In the genomic region with DNA sequence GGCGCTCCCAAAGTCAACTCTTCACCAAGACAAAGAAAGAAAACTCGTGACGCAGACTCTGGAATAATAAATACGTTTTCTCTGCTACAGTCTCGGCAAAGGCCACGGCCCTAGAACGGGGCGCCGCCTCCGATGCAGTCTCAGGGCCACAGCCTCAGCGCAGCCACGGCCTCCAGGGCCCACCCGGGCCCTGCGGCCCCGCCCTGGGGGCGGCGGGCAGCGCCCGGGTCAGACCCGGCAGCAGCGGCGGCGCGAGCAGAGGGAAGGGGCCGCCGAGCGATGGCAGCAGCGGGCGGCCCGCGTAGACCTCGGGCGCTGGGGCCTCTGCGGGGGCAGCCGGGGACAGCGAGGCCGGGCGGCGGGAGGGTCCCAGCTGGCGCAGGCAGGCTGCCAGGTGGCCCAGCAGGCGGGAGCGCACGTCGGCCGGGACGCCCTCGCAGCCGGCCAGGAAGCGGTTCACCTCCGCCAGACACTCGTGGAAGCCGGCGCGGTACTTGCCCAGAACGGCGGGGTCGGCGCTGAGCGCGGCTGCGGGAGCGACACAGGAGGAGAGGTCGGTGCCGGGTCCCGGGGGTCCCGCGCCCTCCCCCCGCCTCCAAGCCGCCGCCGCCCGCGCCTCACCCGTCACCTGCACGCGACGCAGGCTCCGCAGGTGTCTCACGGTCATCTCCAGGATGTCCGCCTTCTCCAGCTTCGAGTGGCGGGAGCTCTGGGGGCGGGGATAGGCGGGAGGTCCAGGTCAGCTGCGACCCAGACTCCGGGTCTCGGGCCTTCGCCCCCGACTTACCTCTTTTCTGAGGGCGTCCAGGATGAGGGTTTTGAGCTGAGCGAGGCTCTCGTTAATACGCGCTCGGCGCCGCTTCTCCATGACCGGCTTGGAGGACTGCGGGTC, we compare ENCODE assay signal across 8 cellular contexts. TPM values are rescaled to one million over a fixed set of nuclear protein-coding genes. Genes with fewer than 3 reads are reported as not detected.
DNase-seq lines count a peak whose midpoint lies in the region; ATAC-seq lines count a peak whose summit lies in the region.

No MANE protein-coding gene starts in this region.

- H3K9me3 ChIP-seq in mononuclear cell (ENCODE audit: low read depth, low read length): no peaks in the 10 kb centered on the region

- H3K9me3 Mint-ChIP-seq in activated CD4-positive, alpha-beta memory T cell treated with anti-CD3 and anti-CD28 coated beads, Interleukin-2, amount 10 ng/mL, durations not matched to agents 7 days and 5 days: no peaks in the 10 kb centered on the region

- H3K4me1 ChIP-seq in mononuclear cell (ENCODE audit: insufficient read depth, low read length): peaks cover 39% of the 10 kb centered on the region

- H3K4me1 Mint-ChIP-seq in activated CD4-positive, alpha-beta memory T cell treated with anti-CD3 and anti-CD28 coated beads, Interleukin-2, amount 10 ng/mL, durations not matched to agents 7 days and 5 days: peaks cover 8% of the 10 kb centered on the region

- H3K27me3 Mint-ChIP-seq in activated CD4-positive, alpha-beta memory T cell treated with anti-CD3 and anti-CD28 coated beads, Interleukin-2, amount 10 ng/mL, durations not matched to agents 7 days and 5 days: peaks cover 42% of the 10 kb centered on the region

- DNase-seq in EH (ENCODE audit: low read depth) (peak; percentile 46), NCI-H510A (lab: John Stamatoyannopoulos, UW) (peak; percentile 43), ecto neural progenitor cell (ENCODE audit: low spot score) (peak; percentile 76), NCI-H187 treated with DMSO at 0.1 percent for 48 hours (lab: John Stamatoyannopoulos, UW) (no peak)
- DNase-seq in activated CD4-positive, alpha-beta memory T cell treated with anti-CD3 and anti-CD28 coated beads, Interleukin-2, amount 10 ng/mL, durations not matched to agents 7 days and 5 days: no peak

- no peaks in the 10 kb centered on the region for H3K36me3 Mint-ChIP-seq in activated CD4-positive, alpha-beta memory T cell treated with anti-CD3 and anti-CD28 coated beads, Interleukin-2, amount 10 ng/mL, durations not matched to agents 7 days and 5 days (ENCODE audit: low read depth)

- POLR2A ChIA-PET in activated CD4-positive, alpha-beta memory T cell treated with anti-CD3 and anti-CD28 coated beads, Interleukin-2, amount 10 ng/mL, durations not matched to agents 7 days and 5 days (lab: Charles Lee): interaction anchor here (1.1 kb wide), 1 partner anchor 14 kb away, joined by 4 read pairs; the partner anchor contains the start of gene ISG15

- no peak for ATAC-seq in GM19395 (IDR thresholded peaks at IDR 0.05; ENCODE audit: unreplicated experiment)
- no peak for ATAC-seq in HG02588 (IDR thresholded peaks at IDR 0.05; ENCODE audit: unreplicated experiment)

- H3K4me3 ChIP-seq in mononuclear cell (ENCODE audit: low read length): peak overlapping the region; percentile 13

- peaks cover 51% of the 10 kb centered on the region for H3K27me3 ChIP-seq in mononuclear cell (ENCODE audit: insufficient read depth, low read length)

- CTCF ChIA-PET in activated CD4-positive, alpha-beta memory T cell treated with anti-CD3 and anti-CD28 coated beads, Interleukin-2, amount 10 ng/mL, durations not matched to agents 7 days and 5 days (lab: Charles Lee): interaction anchor here (0.7 kb wide), 1 partner anchor 23 kb away, joined by 3 read pairs; no protein-coding TSS in a partner anchor

- H3K4me3 Mint-ChIP-seq in activated CD4-positive, alpha-beta memory T cell treated with anti-CD3 and anti-CD28 coated beads, Interleukin-2, amount 10 ng/mL, durations not matched to agents 7 days and 5 days: no peak overlapping the region

- H3K27ac Mint-ChIP-seq in activated CD4-positive, alpha-beta memory T cell treated with anti-CD3 and anti-CD28 coated beads, Interleukin-2, amount 10 ng/mL, durations not matched to agents 7 days and 5 days: no peak overlapping the region

RNA-seq across cellular contexts. Expression of gene HES4, which starts 0.7 kb away (rescaled TPM):
- total RNA-seq in mononuclear cell: 3.6 TPM
- under 1 TPM in 1 of 2 experiments, not detected in 1; 0.23 TPM for total RNA-seq in activated CD4-positive, alpha-beta memory T cell treated with anti-CD3 and anti-CD28 coated beads, Interleukin-2, amount 10 ng/mL, durations not matched to agents 7 days and 5 days

RNA-seq across cellular contexts. Expression of gene ISG15, which starts 14.1 kb away (rescaled TPM):
- 50.6 TPM for total RNA-seq in mononuclear cell
- total RNA-seq in activated CD4-positive, alpha-beta memory T cell treated with anti-CD3 and anti-CD28 coated beads, Interleukin-2, amount 10 ng/mL, durations not matched to agents 7 days and 5 days: 100 to 1,000 TPM; 593 to 623 TPM

RNA-seq across cellular contexts. Expression of gene PERM1, which starts 17.3 kb away (rescaled TPM):
- total RNA-seq in mononuclear cell: 0.10 TPM
- total RNA-seq in activated CD4-positive, alpha-beta memory T cell treated with anti-CD3 and anti-CD28 coated beads, Interleukin-2, amount 10 ng/mL, durations not matched to agents 7 days and 5 days: not detected

RNA-seq across cellular contexts. Expression of gene AGRN, which starts 20.8 kb away (rescaled TPM):
- total RNA-seq in mononuclear cell: 2.6 TPM
- 10 to 100 TPM; 18.3 to 22.8 TPM for total RNA-seq in activated CD4-positive, alpha-beta memory T cell treated with anti-CD3 and anti-CD28 coated beads, Interleukin-2, amount 10 ng/mL, durations not matched to agents 7 days and 5 days

RNA-seq across cellular contexts. Expression of gene PLEKHN1, which starts 32.9 kb away (rescaled TPM):
- 0.10 TPM for total RNA-seq in mononuclear cell
- 1 to 10 TPM; 7.6 to 8.2 TPM for total RNA-seq in activated CD4-positive, alpha-beta memory T cell treated with anti-CD3 and anti-CD28 coated beads, Interleukin-2, amount 10 ng/mL, durations not matched to agents 7 days and 5 days

Comparison
In these comparisons a context has a peak if more than half of its experiments do, and no peak if none do; other contexts are left out.
1. DNase-seq: peak in EH (single experiment), NCI-H510A (single experiment) and ecto neural progenitor cell (single experiment); none in activated CD4-positive, alpha-beta memory T cell treated with anti-CD3 and anti-CD28 coated beads, Interleukin-2, amount 10 ng/mL, durations not matched to agents 7 days and 5 days (single experiment) and NCI-H187 treated with DMSO at 0.1 percent for 48 hours (single experiment).
2. RNA of gene ISG15, which starts 14.1 kb away (total RNA-seq): 593 to 623 TPM in activated CD4-positive, alpha-beta memory T cell treated with anti-CD3 and anti-CD28 coated beads, Interleukin-2, amount 10 ng/mL, durations not matched to agents 7 days and 5 days; 50.6 TPM in mononuclear cell (single experiment); every median in the first group is over 10 times any median in the second.